Comparison of ENCODE assay signal across 1 cellular context in genomic region chr21:45308211-45309068, GRCh38.
TF ChIP-seq lines count a peak whose summit lies in the region.

No MANE protein-coding gene starts in this region.

TF ChIP-seq in HepG2, 621 proteins besides CTCF, POLR2A, EP300 and RAD21 (continued from another document and continues in another):
- peak; percentile 70; the same call in 1 of the 2 replicates for TF ChIP-seq ARID4A (CRISPR knock-in tag; IDR thresholded peaks at IDR 0.05; ENCODE audit: borderline replicate concordance)
- TF ChIP-seq, protein P1, sequence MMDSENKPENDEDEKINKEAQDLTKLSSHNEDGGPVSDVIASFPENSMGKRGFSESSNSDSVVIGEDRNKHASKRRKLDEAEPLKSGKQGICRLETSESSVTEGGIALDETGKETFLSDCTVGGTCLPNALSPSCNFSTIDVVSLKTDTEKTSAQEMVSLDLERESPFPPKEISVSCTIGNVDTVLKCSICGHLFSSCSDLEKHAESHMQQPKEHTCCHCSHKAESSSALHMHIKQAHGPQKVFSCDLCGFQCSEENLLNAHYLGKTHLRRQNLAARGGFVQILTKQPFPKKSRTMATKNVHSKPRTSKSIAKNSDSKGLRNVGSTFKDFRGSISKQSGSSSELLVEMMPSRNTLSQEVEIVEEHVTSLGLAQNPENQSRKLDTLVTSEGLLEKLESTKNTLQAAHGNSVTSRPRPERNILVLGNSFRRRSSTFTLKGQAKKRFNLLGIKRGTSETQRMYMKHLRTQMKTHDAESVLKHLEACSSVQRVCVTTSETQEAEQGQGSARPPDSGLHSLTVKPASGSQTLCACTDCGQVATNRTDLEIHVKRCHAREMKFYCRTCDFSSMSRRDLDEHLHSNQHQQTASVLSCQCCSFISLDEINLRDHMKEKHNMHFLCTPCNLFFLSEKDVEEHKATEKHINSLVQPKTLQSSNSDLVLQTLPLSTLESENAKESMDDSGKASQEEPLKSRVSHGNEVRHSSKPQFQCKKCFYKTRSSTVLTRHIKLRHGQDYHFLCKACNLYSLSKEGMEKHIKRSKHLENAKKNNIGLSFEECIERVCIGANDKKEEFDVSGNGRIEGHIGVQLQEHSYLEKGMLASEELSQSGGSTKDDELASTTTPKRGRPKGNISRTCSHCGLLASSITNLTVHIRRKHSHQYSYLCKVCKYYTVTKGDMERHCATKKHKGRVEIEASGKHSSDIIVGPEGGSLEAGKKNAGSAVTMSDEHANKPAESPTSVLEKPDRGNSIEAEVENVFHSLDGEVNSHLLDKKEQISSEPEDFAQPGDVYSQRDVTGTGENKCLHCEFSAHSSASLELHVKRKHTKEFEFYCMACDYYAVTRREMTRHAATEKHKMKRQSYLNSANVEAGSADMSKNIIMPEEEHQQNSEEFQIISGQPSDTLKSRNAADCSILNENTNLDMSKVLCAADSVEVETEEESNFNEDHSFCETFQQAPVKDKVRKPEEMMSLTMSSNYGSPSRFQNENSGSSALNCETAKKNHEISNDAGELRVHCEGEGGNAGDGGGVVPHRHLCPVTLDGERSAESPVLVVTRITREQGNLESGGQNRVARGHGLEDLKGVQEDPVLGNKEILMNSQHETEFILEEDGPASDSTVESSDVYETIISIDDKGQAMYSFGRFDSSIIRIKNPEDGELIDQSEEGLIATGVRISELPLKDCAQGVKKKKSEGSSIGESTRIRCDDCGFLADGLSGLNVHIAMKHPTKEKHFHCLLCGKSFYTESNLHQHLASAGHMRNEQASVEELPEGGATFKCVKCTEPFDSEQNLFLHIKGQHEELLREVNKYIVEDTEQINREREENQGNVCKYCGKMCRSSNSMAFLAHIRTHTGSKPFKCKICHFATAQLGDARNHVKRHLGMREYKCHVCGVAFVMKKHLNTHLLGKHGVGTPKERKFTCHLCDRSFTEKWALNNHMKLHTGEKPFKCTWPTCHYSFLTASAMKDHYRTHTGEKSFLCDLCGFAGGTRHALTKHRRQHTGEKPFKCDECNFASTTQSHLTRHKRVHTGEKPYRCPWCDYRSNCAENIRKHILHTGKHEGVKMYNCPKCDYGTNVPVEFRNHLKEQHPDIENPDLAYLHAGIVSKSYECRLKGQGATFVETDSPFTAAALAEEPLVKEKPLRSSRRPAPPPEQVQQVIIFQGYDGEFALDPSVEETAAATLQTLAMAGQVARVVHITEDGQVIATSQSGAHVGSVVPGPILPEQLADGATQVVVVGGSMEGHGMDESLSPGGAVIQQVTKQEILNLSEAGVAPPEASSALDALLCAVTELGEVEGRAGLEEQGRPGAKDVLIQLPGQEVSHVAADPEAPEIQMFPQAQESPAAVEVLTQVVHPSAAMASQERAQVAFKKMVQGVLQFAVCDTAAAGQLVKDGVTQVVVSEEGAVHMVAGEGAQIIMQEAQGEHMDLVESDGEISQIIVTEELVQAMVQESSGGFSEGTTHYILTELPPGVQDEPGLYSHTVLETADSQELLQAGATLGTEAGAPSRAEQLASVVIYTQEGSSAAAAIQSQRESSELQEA (CRISPR knock-in tag; IDR thresholded peaks at IDR 0.05; ENCODE audit: not compliant biosample characterization) = no peak
- TF ChIP-seq PAWR (CRISPR knock-in tag; IDR thresholded peaks at IDR 0.05; ENCODE audit: borderline replicate concordance) = no peak; the same call in 1 of the 2 replicates
- TF ChIP-seq PATZ1 (CRISPR knock-in tag; IDR thresholded peaks at IDR 0.05) = peak; percentile 96
- TF ChIP-seq NFKB2 (CRISPR knock-in tag; IDR thresholded peaks at IDR 0.05; ENCODE audit: borderline replicate concordance) = no peak; the same call in 1 of the 2 replicates
- TF ChIP-seq, protein P2, sequence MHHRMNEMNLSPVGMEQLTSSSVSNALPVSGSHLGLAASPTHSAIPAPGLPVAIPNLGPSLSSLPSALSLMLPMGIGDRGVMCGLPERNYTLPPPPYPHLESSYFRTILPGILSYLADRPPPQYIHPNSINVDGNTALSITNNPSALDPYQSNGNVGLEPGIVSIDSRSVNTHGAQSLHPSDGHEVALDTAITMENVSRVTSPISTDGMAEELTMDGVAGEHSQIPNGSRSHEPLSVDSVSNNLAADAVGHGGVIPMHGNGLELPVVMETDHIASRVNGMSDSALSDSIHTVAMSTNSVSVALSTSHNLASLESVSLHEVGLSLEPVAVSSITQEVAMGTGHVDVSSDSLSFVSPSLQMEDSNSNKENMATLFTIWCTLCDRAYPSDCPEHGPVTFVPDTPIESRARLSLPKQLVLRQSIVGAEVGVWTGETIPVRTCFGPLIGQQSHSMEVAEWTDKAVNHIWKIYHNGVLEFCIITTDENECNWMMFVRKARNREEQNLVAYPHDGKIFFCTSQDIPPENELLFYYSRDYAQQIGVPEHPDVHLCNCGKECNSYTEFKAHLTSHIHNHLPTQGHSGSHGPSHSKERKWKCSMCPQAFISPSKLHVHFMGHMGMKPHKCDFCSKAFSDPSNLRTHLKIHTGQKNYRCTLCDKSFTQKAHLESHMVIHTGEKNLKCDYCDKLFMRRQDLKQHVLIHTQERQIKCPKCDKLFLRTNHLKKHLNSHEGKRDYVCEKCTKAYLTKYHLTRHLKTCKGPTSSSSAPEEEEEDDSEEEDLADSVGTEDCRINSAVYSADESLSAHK (CRISPR knock-in tag; IDR thresholded peaks at IDR 0.05; ENCODE audit: borderline replicate concordance) = no peak
- TF ChIP-seq KAT8 (CRISPR knock-in tag; IDR thresholded peaks at IDR 0.05) = peak; percentile 79
- TF ChIP-seq ZNF780A (CRISPR knock-in tag; IDR thresholded peaks at IDR 0.05) = no peak
- peak; percentile 83; the same call in 1 of the 2 replicates for TF ChIP-seq ZNF678 (CRISPR knock-in tag; IDR thresholded peaks at IDR 0.05)
- TF ChIP-seq ZNF747 (CRISPR knock-in tag; IDR thresholded peaks at IDR 0.05; ENCODE audit: borderline replicate concordance) = peak; percentile 53; the same call in 1 of the 2 replicates
- peak; percentile 75; the same call in 1 of the 2 replicates for TF ChIP-seq ZBTB38 (CRISPR knock-in tag; IDR thresholded peaks at IDR 0.05)
- TF ChIP-seq ZNF138 (CRISPR knock-in tag; IDR thresholded peaks at IDR 0.05; ENCODE audit: low read depth) = 0 out of 2 replicates have a peak, but pooled peaks have one; percentile 9
- peak; percentile 89 for TF ChIP-seq ZNF205 (CRISPR knock-in tag; IDR thresholded peaks at IDR 0.05)
- peak; percentile 95 for TF ChIP-seq ZBTB3 (CRISPR knock-in tag; IDR thresholded peaks at IDR 0.05; ENCODE audit: borderline replicate concordance, low read depth)
- peak; percentile 88; the same call in 1 of the 2 replicates for TF ChIP-seq SNAPC4 (CRISPR knock-in tag; IDR thresholded peaks at IDR 0.05)
- TF ChIP-seq KDM6A (CRISPR knock-in tag; IDR thresholded peaks at IDR 0.05; ENCODE audit: low read depth) = peak; percentile 84
- TF ChIP-seq MXD4 (CRISPR knock-in tag; IDR thresholded peaks at IDR 0.05) = peak; percentile 31; the same call in 1 of the 2 replicates
- no peak for TF ChIP-seq TBL1XR1 (IDR thresholded peaks at IDR 0.05; ENCODE audit: borderline replicate concordance, low read length, partially characterized antibody)
- TF ChIP-seq ZNF674 (CRISPR knock-in tag; IDR thresholded peaks at IDR 0.05; ENCODE audit: low read depth) = no peak
- no peak for TF ChIP-seq ARID2 (CRISPR knock-in tag; IDR thresholded peaks at IDR 0.05; ENCODE audit: borderline replicate concordance)
- no peak for TF ChIP-seq GTF2F1 (IDR thresholded peaks at IDR 0.05; ENCODE audit: low read length)
- TF ChIP-seq MLLT10 (CRISPR knock-in tag; IDR thresholded peaks at IDR 0.05) = no peak
- peak; percentile 56 for TF ChIP-seq GABPB1 (CRISPR knock-in tag; IDR thresholded peaks at IDR 0.05)
- TF ChIP-seq ZNF451 (CRISPR knock-in tag; IDR thresholded peaks at IDR 0.05) = 0 out of 2 replicates have a peak, but pooled peaks have one; percentile 32
- TF ChIP-seq MXD1 (CRISPR knock-in tag; IDR thresholded peaks at IDR 0.05) = peak; percentile 62; the same call in 1 of the 2 replicates
- TF ChIP-seq ZBTB21 (CRISPR knock-in tag; IDR thresholded peaks at IDR 0.05) = peak; percentile 5; the same call in 1 of the 2 replicates
- TF ChIP-seq SP5 (CRISPR knock-in tag; IDR thresholded peaks at IDR 0.05; ENCODE audit: borderline replicate concordance, low read depth) = peak; percentile 22; the same call in 1 of the 2 replicates
- TF ChIP-seq ESRRA (CRISPR knock-in tag; IDR thresholded peaks at IDR 0.05; ENCODE audit: low read depth) = peak; percentile 70
- TF ChIP-seq RBM39 (IDR thresholded peaks at IDR 0.05; ENCODE audit: low read depth, low read length, poor library complexity, severe bottlenecking) = peak; percentile 48
- TF ChIP-seq ZSCAN9 (CRISPR knock-in tag; IDR thresholded peaks at IDR 0.05; ENCODE audit: borderline replicate concordance) = no peak; the same call in 1 of the 2 replicates
- TF ChIP-seq ZNF761 (CRISPR knock-in tag; conservative IDR thresholded peaks at IDR 0.05) = peak; percentile 75; the same call in 1 of the 2 replicates
